ENCODE assay signal across 1 cellular context in the genomic region with DNA sequence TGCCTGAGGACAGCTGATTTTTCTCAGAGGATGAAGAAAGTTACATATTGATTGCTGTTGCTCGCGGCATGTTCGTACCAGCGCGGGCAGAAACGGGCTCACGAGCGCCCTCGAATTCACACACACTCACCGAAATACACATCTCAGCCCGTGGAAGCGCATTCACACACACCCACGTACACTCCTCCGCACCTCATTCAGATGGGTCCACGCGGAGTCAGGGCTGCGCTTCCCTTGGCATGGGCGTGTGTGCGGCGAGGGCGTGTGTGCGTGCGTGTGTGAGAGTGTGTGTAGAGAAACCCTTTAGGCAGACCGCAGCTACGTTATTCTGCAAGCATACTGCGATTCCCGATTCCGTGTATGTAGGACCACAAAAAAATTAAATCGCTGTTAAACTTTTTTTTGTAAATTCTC.
TF ChIP-seq lines count a peak whose summit lies in the region.

No MANE protein-coding gene starts in this region.

TF ChIP-seq in HepG2, 621 proteins besides CTCF, POLR2A, EP300 and RAD21 (continued from another document):
- TF ChIP-seq, protein P1, sequence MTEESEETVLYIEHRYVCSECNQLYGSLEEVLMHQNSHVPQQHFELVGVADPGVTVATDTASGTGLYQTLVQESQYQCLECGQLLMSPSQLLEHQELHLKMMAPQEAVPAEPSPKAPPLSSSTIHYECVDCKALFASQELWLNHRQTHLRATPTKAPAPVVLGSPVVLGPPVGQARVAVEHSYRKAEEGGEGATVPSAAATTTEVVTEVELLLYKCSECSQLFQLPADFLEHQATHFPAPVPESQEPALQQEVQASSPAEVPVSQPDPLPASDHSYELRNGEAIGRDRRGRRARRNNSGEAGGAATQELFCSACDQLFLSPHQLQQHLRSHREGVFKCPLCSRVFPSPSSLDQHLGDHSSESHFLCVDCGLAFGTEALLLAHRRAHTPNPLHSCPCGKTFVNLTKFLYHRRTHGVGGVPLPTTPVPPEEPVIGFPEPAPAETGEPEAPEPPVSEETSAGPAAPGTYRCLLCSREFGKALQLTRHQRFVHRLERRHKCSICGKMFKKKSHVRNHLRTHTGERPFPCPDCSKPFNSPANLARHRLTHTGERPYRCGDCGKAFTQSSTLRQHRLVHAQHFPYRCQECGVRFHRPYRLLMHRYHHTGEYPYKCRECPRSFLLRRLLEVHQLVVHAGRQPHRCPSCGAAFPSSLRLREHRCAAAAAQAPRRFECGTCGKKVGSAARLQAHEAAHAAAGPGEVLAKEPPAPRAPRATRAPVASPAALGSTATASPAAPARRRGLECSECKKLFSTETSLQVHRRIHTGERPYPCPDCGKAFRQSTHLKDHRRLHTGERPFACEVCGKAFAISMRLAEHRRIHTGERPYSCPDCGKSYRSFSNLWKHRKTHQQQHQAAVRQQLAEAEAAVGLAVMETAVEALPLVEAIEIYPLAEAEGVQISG (CRISPR knock-in tag; IDR thresholded peaks at IDR 0.05): no peak
- TF ChIP-seq SNAPC2 (CRISPR knock-in tag; IDR thresholded peaks at IDR 0.05) (no peak), KLF13 (CRISPR knock-in tag; IDR thresholded peaks at IDR 0.05) (no peak), CHD2 (IDR thresholded peaks at IDR 0.05; ENCODE audit: low read depth, low read length) (no peak), ZNF256 (CRISPR knock-in tag; conservative IDR thresholded peaks at IDR 0.05) (no peak), ZBTB20 (CRISPR knock-in tag; IDR thresholded peaks at IDR 0.05; ENCODE audit: borderline replicate concordance, low read depth) (no peak), EEA1 (CRISPR knock-in tag; IDR thresholded peaks at IDR 0.05; ENCODE audit: borderline replicate concordance) (no peak)
- TF ChIP-seq, protein P2, sequence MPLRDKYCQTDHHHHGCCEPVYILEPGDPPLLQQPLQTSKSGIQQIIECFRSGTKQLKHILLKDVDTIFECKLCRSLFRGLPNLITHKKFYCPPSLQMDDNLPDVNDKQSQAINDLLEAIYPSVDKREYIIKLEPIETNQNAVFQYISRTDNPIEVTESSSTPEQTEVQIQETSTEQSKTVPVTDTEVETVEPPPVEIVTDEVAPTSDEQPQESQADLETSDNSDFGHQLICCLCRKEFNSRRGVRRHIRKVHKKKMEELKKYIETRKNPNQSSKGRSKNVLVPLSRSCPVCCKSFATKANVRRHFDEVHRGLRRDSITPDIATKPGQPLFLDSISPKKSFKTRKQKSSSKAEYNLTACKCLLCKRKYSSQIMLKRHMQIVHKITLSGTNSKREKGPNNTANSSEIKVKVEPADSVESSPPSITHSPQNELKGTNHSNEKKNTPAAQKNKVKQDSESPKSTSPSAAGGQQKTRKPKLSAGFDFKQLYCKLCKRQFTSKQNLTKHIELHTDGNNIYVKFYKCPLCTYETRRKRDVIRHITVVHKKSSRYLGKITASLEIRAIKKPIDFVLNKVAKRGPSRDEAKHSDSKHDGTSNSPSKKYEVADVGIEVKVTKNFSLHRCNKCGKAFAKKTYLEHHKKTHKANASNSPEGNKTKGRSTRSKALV (CRISPR knock-in tag; IDR thresholded peaks at IDR 0.05): no peak
TF ChIP-seq in HepG2: peak in this region for 0.
